9 cellular contexts compared by ENCODE assay signal in the genomic region with DNA sequence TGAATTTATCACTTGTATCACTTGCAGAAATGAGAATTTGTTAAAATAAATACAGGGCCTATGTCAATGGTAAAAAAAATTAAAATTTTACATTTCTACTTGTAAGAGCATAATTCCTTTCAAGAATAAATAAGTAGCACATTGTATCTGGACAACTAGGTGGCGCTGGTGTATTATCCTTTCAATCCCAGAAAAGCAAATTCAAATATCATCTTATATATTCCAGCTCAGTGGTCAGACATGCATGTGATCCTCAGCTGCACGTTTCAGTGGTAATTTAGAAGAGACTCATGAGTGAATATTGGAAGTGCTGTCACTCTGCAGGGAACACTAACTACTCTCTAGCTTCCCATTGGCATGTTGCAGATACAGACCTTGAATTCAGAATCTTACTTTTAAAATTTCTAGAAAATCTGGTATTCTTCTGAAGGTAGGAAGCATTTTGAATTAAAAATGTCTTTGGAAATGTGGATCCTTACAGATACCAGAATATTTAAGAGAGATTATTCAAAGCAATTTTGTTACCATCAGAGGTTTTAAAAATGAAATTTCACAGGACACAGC.
DNase-seq lines count a peak whose midpoint lies in the region; ATAC-seq, FAIRE-seq and TF ChIP-seq lines count a peak whose summit lies in the region.
"Had no signal": no experiment of that assay in that cellular context is flagged by ENCODE, and none has a peak within 500 bp of the region (broad histone marks: within the 10 kb centered on the region; RNA-seq: fewer than 3 reads in every experiment).

No MANE protein-coding gene starts in this region.

- no peak overlapping the region for H3K27ac Mint-ChIP-seq in T-cell
- H3K27ac Mint-ChIP-seq: dendritic cell treated with granulocyte-macrophage colony-stimulating factor and Interleukin-4, amounts not matched to agents 40 ng/mL and 50 ng/mL, for 4 days had no signal

- no peaks in the 10 kb centered on the region for H3K79me2 ChIP-seq in HepG2 (ENCODE audit: insufficient read depth, low read length)

- intact Hi-C loops in HepG2 (cut with micrococcal nuclease; ENCODE audit: unreplicated experiment) = loop anchor here (5.0 kb wide), 1 partner anchor 314 kb away; no protein-coding TSS in a partner anchor

- H3K36me3 Mint-ChIP-seq in T-cell = no peaks in the 10 kb centered on the region

- CTCF ChIA-PET in HepG2 (lab: Yijun Ruan, JAX; ENCODE audit: low intra/inter-chr PET ratio, low total read pairs) = no interaction called here
- CTCF ChIA-PET in T-cell (lab: Charles Lee) = no interaction called here

- peaks cover 0 to 7% (median 6%) of the 10 kb centered on the region in 3 donors for H3K9me3 Mint-ChIP-seq in T-cell
- H3K9me3 Mint-ChIP-seq: dendritic cell treated with granulocyte-macrophage colony-stimulating factor and Interleukin-4, amounts not matched to agents 40 ng/mL and 50 ng/mL, for 4 days had no signal

- no peak for TF ChIP-seq POLR2A in HepG2 (IDR thresholded peaks at IDR 0.05; ENCODE audit: insufficient read depth in 1 of 2, low read depth in 2 of 2, low read length in 2 of 2)

- TF ChIP-seq RAD21 in HepG2 (CRISPR knock-in tag; IDR thresholded peaks at IDR 0.05) = no peak

- POLR2A ChIA-PET in HepG2 (lab: Yijun Ruan, JAX) = no interaction called here
- POLR2A ChIA-PET in T-cell (lab: Charles Lee) = no interaction called here

- peaks cover 9% of the 10 kb centered on the region; the same call in 1 of the 2 replicates for H3K4me1 ChIP-seq in HepG2 (ENCODE audit: insufficient read depth, low read length)

- no peaks in the 10 kb centered on the region for H3K36me3 ChIP-seq in HepG2 (replicated peaks in 1 of 2; ENCODE audit: control insufficient read depth in 1 of 2, insufficient read depth in 2 of 2, low read length in 2 of 2)

- H3K27ac ChIP-seq in HepG2 (ENCODE audit: extremely low read length, insufficient read depth, low read length) = no peak overlapping the region

- no peak for ATAC-seq in HepG2
- no peak for ATAC-seq in T-cell (replicated peaks in 1 of 4)
- no peak for ATAC-seq in HG02852 (IDR thresholded peaks at IDR 0.05; ENCODE audit: unreplicated experiment)

- 0% methylated on average over 2 of the region's 2 CpGs for WGBS in HepG2 (ENCODE audit: low lambda C conversion rate)

- no peak overlapping the region for H2AFZ ChIP-seq in HepG2 (ENCODE audit: low read length)

- in situ Hi-C loops in astrocyte of the spinal cord (cut with HindIII; ENCODE audit: low sequenced_read_pairs) = no loop called here
- in situ Hi-C loops in HepG2 (cut with HindIII; ENCODE audit: extremely low pct_ligation_motif_present, low pct_unique_long_range_greater_than_20kb) = no loop called here

- H3K27me3 ChIP-seq in HepG2 (ENCODE audit: control insufficient read depth in 1 of 2, insufficient read depth in 2 of 2, low read length in 2 of 2) = no peaks in the 10 kb centered on the region

- no peaks in the 10 kb centered on the region for H3K27me3 Mint-ChIP-seq in T-cell
- H3K27me3 Mint-ChIP-seq: dendritic cell treated with granulocyte-macrophage colony-stimulating factor and Interleukin-4, amounts not matched to agents 40 ng/mL and 50 ng/mL, for 4 days had no signal

- H3K4me1 Mint-ChIP-seq in T-cell = peaks cover 0 to 5% (median 0%) of the 10 kb centered on the region in 3 donors

- H3K4me2 ChIP-seq in HepG2 (ENCODE audit: low read depth, low read length) = no peak overlapping the region

- H3K9ac ChIP-seq in HepG2 (ENCODE audit: insufficient read depth, low read depth, low read length) = no peak overlapping the region

- H3K9me3 ChIP-seq in HepG2 (ENCODE audit: low read length) = no peaks in the 10 kb centered on the region

- peak; percentile 57 for DNase-seq in AG09309 (ENCODE audit: low read depth)
- peak; percentile 41 for DNase-seq in HCEC 1CT
- DNase-seq in NCI-H460 (ENCODE audit: extremely low read depth, low read depth) = peak; percentile 15
- DNase-seq in astrocyte of the spinal cord (ENCODE audit: low read depth, low spot score) = peak; percentile 86
- peak; percentile 25 for DNase-seq in HepG2 (ENCODE audit: low spot score)
- no peak for DNase-seq in T-cell
- DNase-seq in stimulated activated CD4-positive, alpha-beta T cell treated with anti-CD3 and anti-CD28 coated beads, Interleukin-4, amount 100 ng/mL, for 24 hours = no peak

- H3K4me3 Mint-ChIP-seq in T-cell = no peak overlapping the region
- H3K4me3 Mint-ChIP-seq: dendritic cell treated with granulocyte-macrophage colony-stimulating factor and Interleukin-4, amounts not matched to agents 40 ng/mL and 50 ng/mL, for 4 days had no signal

- FAIRE-seq in HepG2 (lab: Jason Lieb, UNC) = no peak

- TF ChIP-seq CTCF in AG09309 (IDR thresholded peaks at IDR 0.05; ENCODE audit: control insufficient read depth, insufficient read depth, low read depth, low read length, missing control alignments) (peak; percentile 74), astrocyte of the spinal cord (IDR thresholded peaks at IDR 0.05; ENCODE audit: low read depth, low read length) (peak; percentile 68), HepG2 (CRISPR knock-in tag; IDR thresholded peaks at IDR 0.05) (peak; percentile 43; the same call in 1 of the 2 replicates)

- no TSS peak for BruUV-seq in HepG2 (replicated peaks; lab: Mats Ljungman, UMichigan)

- H3K4me3 ChIP-seq in AG09309 (ENCODE audit: control insufficient read depth, low read depth, low read length) (no peak overlapping the region), astrocyte of the spinal cord (ENCODE audit: low read depth, low read length) (no peak overlapping the region), HepG2 (replicated peaks in 1 of 3; ENCODE audit: insufficient read depth in 1 of 3, low read depth in 2 of 3, low read length in 3 of 3) (no peak overlapping the region)

- TF ChIP-seq EP300 in HepG2 (IDR thresholded peaks at IDR 0.05; ENCODE audit: low read depth in 2 of 2, low read length in 2 of 2) (no peak), HepG2 (CRISPR knock-in tag; IDR thresholded peaks at IDR 0.05; ENCODE audit: borderline replicate concordance) (no peak)

- no peaks in the 10 kb centered on the region for H4K20me1 ChIP-seq in HepG2 (ENCODE audit: insufficient read depth, low read length)

TF ChIP-seq in HepG2, 621 proteins besides CTCF, POLR2A, EP300 and RAD21:
- TF ChIP-seq RELA (CRISPR knock-in tag; IDR thresholded peaks at IDR 0.05) = no peak
- TF ChIP-seq CBX5 (CRISPR knock-in tag; IDR thresholded peaks at IDR 0.05; ENCODE audit: borderline replicate concordance) = no peak
- TF ChIP-seq STAG1 (CRISPR knock-in tag; IDR thresholded peaks at IDR 0.05) = peak; percentile 55
- TF ChIP-seq, protein P1, sequence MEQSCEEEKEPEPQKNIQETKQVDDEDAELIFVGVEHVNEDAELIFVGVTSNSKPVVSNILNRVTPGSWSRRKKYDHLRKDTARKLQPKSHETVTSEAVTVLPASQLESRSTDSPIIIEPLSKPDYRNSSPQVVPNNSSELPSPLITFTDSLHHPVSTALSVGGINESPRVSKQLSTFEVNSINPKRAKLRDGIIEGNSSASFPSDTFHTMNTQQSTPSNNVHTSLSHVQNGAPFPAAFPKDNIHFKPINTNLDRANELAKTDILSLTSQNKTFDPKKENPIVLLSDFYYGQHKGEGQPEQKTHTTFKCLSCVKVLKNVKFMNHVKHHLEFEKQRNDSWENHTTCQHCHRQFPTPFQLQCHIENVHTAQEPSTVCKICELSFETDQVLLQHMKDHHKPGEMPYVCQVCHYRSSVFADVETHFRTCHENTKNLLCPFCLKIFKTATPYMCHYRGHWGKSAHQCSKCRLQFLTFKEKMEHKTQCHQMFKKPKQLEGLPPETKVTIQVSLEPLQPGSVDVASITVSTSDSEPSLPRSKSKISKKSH (CRISPR knock-in tag; IDR thresholded peaks at IDR 0.05; ENCODE audit: borderline replicate concordance) = no peak
TF ChIP-seq in HepG2: peak in this region for 1.

Comparison
In these comparisons a context has a peak if more than half of its experiments do, and no peak if none do; other contexts are left out.
1. DNase-seq: peak in AG09309 (single experiment), HCEC 1CT (single experiment), NCI-H460 (single experiment), astrocyte of the spinal cord (single experiment) and HepG2 (single experiment); none in T-cell (0 of 34) and stimulated activated CD4-positive, alpha-beta T cell treated with anti-CD3 and anti-CD28 coated beads, Interleukin-4, amount 100 ng/mL, for 24 hours (single experiment).
2. Peak in every context shown above with its lines, with median percentiles within 50 percentile points of each other: CTCF ChIP-seq.